Comparison of ENCODE assay signal across 9 cellular contexts in the genomic region with DNA sequence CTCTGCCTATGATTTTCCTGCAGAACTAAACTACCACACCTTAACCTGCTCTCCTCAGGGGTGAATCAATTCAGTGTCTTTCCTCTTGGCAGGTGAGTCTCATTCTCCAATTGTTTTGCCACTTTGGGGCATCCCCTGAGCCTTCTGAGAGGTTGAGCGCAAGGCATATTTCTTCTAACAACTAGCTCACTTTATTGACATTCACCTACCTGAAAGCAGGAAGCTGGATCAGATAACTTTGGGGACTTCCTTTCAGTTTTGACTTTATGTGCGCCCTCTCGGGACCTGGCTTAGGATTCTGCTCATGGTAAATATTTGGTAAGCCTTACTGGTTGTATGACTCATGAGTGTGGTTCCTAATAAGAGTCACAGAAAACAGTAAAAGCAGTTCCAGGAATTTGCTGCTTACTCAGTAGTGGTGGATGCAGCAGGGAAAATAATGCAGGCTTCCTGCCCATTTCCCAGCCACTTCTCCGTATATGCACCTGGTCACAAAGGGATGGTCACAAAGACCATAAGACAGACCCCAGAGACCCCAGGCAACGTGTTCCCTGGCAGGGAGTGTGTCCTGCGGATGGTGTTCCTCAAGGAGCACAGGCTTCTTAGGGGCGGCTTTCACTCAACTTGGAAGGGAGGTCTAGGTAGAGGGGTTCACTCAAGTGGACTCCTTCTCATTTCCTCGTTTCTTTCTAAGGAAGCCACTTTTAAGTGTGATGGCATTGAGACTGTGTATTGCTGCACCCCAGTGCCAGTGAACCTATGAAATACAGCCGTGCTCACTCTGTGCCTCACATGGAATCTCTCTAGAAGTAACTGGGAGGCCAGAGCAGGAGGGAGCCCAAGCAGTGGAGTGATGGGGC. TPM values are rescaled to one million over a fixed set of nuclear protein-coding genes. Genes with fewer than 3 reads are reported as not detected.
DNase-seq lines count a peak whose midpoint lies in the region; ATAC-seq and TF ChIP-seq lines count a peak whose summit lies in the region.
"Had no signal": no experiment of that assay in that cellular context is flagged by ENCODE, and none has a peak within 500 bp of the region (broad histone marks: within the 10 kb centered on the region; RNA-seq: fewer than 3 reads in every experiment).

No MANE protein-coding gene starts in this region.

- no peak for TF ChIP-seq POLR2A in tibial nerve (IDR thresholded peaks at IDR 0.05)

- no peak for ATAC-seq in HG02623 (IDR thresholded peaks at IDR 0.05; ENCODE audit: unreplicated experiment)

- H3K9me3 ChIP-seq in tibial nerve = no peaks in the 10 kb centered on the region

- DNase-seq in AG20443 (ENCODE audit: low spot score) (peak; percentile 76), HFF-Myc (ENCODE audit: extremely low read depth, low read depth) (peak; percentile 59), iris pigment epithelial cell (ENCODE audit: low read depth) (peak; percentile 71), tibial nerve (ENCODE audit: low spot score in 2 of 2) (no peak), NCI-H510A (lab: John Stamatoyannopoulos, UW) (no peak), iPS-NIHi7 (ENCODE audit: extremely low spot score) (no peak)

- H3K4me1 ChIP-seq in tibial nerve = no peaks in the 10 kb centered on the region

- H3K27me3 ChIP-seq in tibial nerve = no peaks in the 10 kb centered on the region
- H3K27me3 ChIP-seq: cardiac muscle cell had no signal

- no peak overlapping the region for H3K27ac ChIP-seq in tibial nerve
- H3K27ac ChIP-seq: cardiac muscle cell had no signal

- TF ChIP-seq CTCF in HFF-Myc (IDR thresholded peaks at IDR 0.05; ENCODE audit: low read depth, low read length, missing control alignments) = no peak
- TF ChIP-seq CTCF in WI38 (IDR thresholded peaks at IDR 0.05; ENCODE audit: low read depth, low read length) = no peak
- no peak for TF ChIP-seq CTCF in tibial nerve (IDR thresholded peaks at IDR 0.05)

- TF ChIP-seq EP300 in tibial nerve (IDR thresholded peaks at IDR 0.05) = no peak

- 75 to 85% methylated on average over 9 of the region's 9 CpGs for WGBS in tibial nerve, 2 donors

- H3K36me3 ChIP-seq in tibial nerve = no peaks in the 10 kb centered on the region
- H3K36me3 ChIP-seq: cardiac muscle cell had no signal

- H3K4me3 ChIP-seq in HFF-Myc (replicated peaks; ENCODE audit: low read depth, low read length) = no peak overlapping the region
- H3K4me3 ChIP-seq in WI38 (ENCODE audit: low read depth, low read length) = 0 out of 2 replicates have a peak overlapping the region, but pooled peaks have one; percentile 18
- H3K4me3 ChIP-seq in tibial nerve = no peak overlapping the region
- H3K4me3 ChIP-seq: cardiac muscle cell had no signal

RNA-seq across cellular contexts. Expression of a gene that starts 22.0 kb away (rescaled TPM):
- 1 to 10 TPM; 2.2 to 9.0 (median 3.4) TPM for total RNA-seq in tibial nerve

Comparison
In these comparisons a context has a peak if more than half of its experiments do, and no peak if none do; other contexts are left out.
1. DNase-seq: peak in AG20443 (single experiment), HFF-Myc (single experiment) and iris pigment epithelial cell (single experiment); none in tibial nerve (0 of 2), NCI-H510A (single experiment) and iPS-NIHi7 (single experiment).